ENCODE assay signal across 22 cellular contexts in the genomic region with DNA sequence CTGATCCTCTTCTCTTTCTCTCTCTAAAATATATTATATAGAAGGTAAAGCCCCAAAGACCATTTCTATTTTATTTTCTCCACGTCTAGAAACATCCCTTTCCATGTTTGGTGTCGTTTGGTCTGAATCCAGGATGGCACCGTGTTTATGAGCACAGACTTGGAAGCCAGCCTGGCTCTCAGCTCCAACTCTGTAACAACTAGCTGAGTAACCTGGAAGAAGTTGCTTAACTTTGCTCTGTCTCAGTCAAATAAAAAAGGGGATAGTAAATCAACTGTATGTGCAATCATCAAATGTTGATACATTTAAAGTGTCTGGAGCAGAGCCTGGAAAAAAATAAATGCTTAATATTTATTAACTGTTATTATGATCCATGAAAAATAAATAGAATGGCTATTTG.
"Had no signal": no experiment of that assay in that cellular context is flagged by ENCODE, and none has a peak within 500 bp of the region (broad histone marks: within the 10 kb centered on the region; RNA-seq: fewer than 3 reads in every experiment).

No MANE protein-coding gene starts in this region.

- H3K27me3 ChIP-seq: foreskin keratinocyte, hepatocyte, neural progenitor cell, tibial nerve had no signal

- ATAC-seq: foreskin keratinocyte; naive thymus-derived CD8-positive, alpha-beta T cell; stimulated activated naive CD8-positive, alpha-beta T cell treated with anti-CD3 and anti-CD28 coated beads, Interleukin-15, Interleukin-2, amounts not matched to agents 100 U/mL and 50 U/mL, for 24 hours; T-helper 17 cell had no signal

- H3K79me2 ChIP-seq: hepatocyte had no signal

- H3K4me1 Mint-ChIP-seq: endodermal cell, immature natural killer cell had no signal

- H3K9ac ChIP-seq: neural progenitor cell had no signal

- H3K27me3 Mint-ChIP-seq: T-helper 17 cell had no signal

- DNase-seq: activated CD4-positive, alpha-beta memory T cell treated with anti-CD3 and anti-CD28 coated beads for 36 hours; activated CD4-positive, alpha-beta T cell treated with anti-CD3 and anti-CD28 coated beads for 48 hours; activated effector memory CD4-positive, alpha-beta T cell treated with anti-CD3 and anti-CD28 coated beads, Interleukin-2, amount 50 U/mL, for 16 hours; activated naive CD4-positive, alpha-beta T cell treated with anti-CD3 and anti-CD28 coated beads, Interleukin-2, amount 10 ng/mL, durations not matched to agents 7 days and 5 days; amygdala; cerebellar nuclear complex; endodermal cell; immature natural killer cell; kidney glomerular epithelial cell; left ventricle myocardium inferior; naive thymus-derived CD8-positive, alpha-beta T cell; stimulated activated CD4-positive, alpha-beta T cell treated with anti-CD3 and anti-CD28 coated beads, Interleukin-12 subunit alpha, Interleukin-12 subunit beta, amount 100 ng/mL, for 4 hours; stimulated activated CD4-positive, alpha-beta T cell treated with anti-CD3 and anti-CD28 coated beads, Interleukin-4, amount 100 ng/mL, for 4 hours; stimulated activated naive CD8-positive, alpha-beta T cell treated with anti-CD3 and anti-CD28 coated beads, Interleukin-15, Interleukin-2, amounts not matched to agents 100 U/mL and 50 U/mL, for 24 hours; SW 1271; T-helper 17 cell had no signal

- H3K4me1 ChIP-seq: left ventricle myocardium inferior, neural progenitor cell, tibial nerve had no signal

- H3K4me3 Mint-ChIP-seq: activated CD4-positive, alpha-beta memory T cell treated with anti-CD3 and anti-CD28 coated beads for 36 hours; activated naive CD4-positive, alpha-beta T cell treated with anti-CD3 and anti-CD28 coated beads, Interleukin-2, amount 10 ng/mL, durations not matched to agents 7 days and 5 days; endodermal cell; immature natural killer cell; mesothelial cell of epicardium; naive thymus-derived CD8-positive, alpha-beta T cell; neural progenitor cell; T-helper 17 cell had no signal

- H3K4me3 ChIP-seq: coronary artery, hepatocyte, left ventricle myocardium inferior, neural progenitor cell, tibial nerve had no signal

- H2AFZ ChIP-seq: hepatocyte, neural progenitor cell had no signal

- H3K36me3 ChIP-seq: left ventricle myocardium inferior, neural progenitor cell, tibial nerve had no signal

- H3K27ac ChIP-seq: coronary artery, foreskin keratinocyte, hepatocyte, left ventricle myocardium inferior, neural progenitor cell, tibial nerve had no signal

- H3K27ac Mint-ChIP-seq: activated CD4-positive, alpha-beta memory T cell treated with anti-CD3 and anti-CD28 coated beads for 36 hours; endodermal cell; immature natural killer cell; mesothelial cell of epicardium; neural progenitor cell; T-helper 17 cell had no signal

- H3K4me2 ChIP-seq: hepatocyte, neural progenitor cell had no signal

- H3K36me3 Mint-ChIP-seq: activated naive CD4-positive, alpha-beta T cell treated with anti-CD3 and anti-CD28 coated beads, Interleukin-2, amount 10 ng/mL, durations not matched to agents 7 days and 5 days; mesothelial cell of epicardium; neural progenitor cell had no signal
